ENCODE assay signal across 8 cellular contexts in genomic region chr9:2018764-2019548, GRCh38. TPM values are rescaled to one million over a fixed set of nuclear protein-coding genes. Genes with fewer than 3 reads are reported as not detected.
DNase-seq lines count a peak whose midpoint lies in the region; ATAC-seq and TF ChIP-seq lines count a peak whose summit lies in the region.

No MANE protein-coding gene starts in this region.

- peak overlapping the region; percentile 92 for H3K4me3 ChIP-seq in CD8-positive, alpha-beta memory T cell (ENCODE audit: low read length)
- peak overlapping the region in 58 of 59 donors; percentile 59 to 99 (median 90) for H3K4me3 ChIP-seq in dorsolateral prefrontal cortex
- H3K4me3 ChIP-seq in neutrophil (ENCODE audit: low read depth in 1 of 2, low read length in 1 of 2) = peak overlapping the region; percentile 90 to 97

- H3K27ac ChIP-seq in CD8-positive, alpha-beta memory T cell (ENCODE audit: low read depth, low read length) = peak overlapping the region; percentile 91
- H3K27ac ChIP-seq in dorsolateral prefrontal cortex (peak overlapping the region in 57 of 59 donors; percentile 6 to 99 (median 97)), neutrophil (peak overlapping the region; percentile 97)

- POLR2A ChIA-PET in CD8-positive, alpha-beta memory T cell (lab: Charles Lee) = interaction anchor here (4.8 kb wide), 1 partner anchor 36 kb away, joined by 44 read pairs; no protein-coding TSS in a partner anchor

- peak overlapping the region; percentile 95 to 100 (median 98) for H3K27ac Mint-ChIP-seq in CD8-positive, alpha-beta memory T cell

- peaks cover 63 to 67% (median 65%) of the 10 kb centered on the region in 3 donors for H3K4me1 Mint-ChIP-seq in CD8-positive, alpha-beta memory T cell

- DNase-seq in CD8-positive, alpha-beta memory T cell = peak in 2 of 5 donors; percentile 55 to 75
- DNase-seq in OCI-M1 (lab: John Stamatoyannopoulos, UW) (peak; percentile 46), dorsolateral prefrontal cortex (no peak), NCI-H187 (lab: John Stamatoyannopoulos, UW) (no peak), NCI-H2029 (lab: John Stamatoyannopoulos, UW) (no peak), GM13977 (ENCODE audit: low spot score) (no peak)

- H3K36me3 Mint-ChIP-seq in CD8-positive, alpha-beta memory T cell = peaks cover 0 to 27% (median 0%) of the 10 kb centered on the region in 3 donors

- H3K9me3 ChIP-seq in CD8-positive, alpha-beta memory T cell (ENCODE audit: low read length) = no peaks in the 10 kb centered on the region
- no peaks in the 10 kb centered on the region for H3K9me3 ChIP-seq in neutrophil

- ATAC-seq in GM21737 (IDR thresholded peaks at IDR 0.05; ENCODE audit: unreplicated experiment) = no peak

- no peaks in the 10 kb centered on the region for H3K27me3 ChIP-seq in CD8-positive, alpha-beta memory T cell (ENCODE audit: insufficient read depth, low read length, poor library complexity, severe bottlenecking)
- H3K27me3 ChIP-seq in dorsolateral prefrontal cortex = no peaks in the 10 kb centered on the region
- H3K27me3 ChIP-seq in neutrophil = peaks cover 2% of the 10 kb centered on the region

- peaks cover 58% of the 10 kb centered on the region for H3K4me1 ChIP-seq in CD8-positive, alpha-beta memory T cell (ENCODE audit: insufficient read depth, low read length)
- peaks cover 41 to 43% of the 10 kb centered on the region in 2 experiments for H3K4me1 ChIP-seq in neutrophil (ENCODE audit: control insufficient read depth in 1 of 2, insufficient read depth in 1 of 2, low read depth in 1 of 2, low read length in 1 of 2)

- TF ChIP-seq CTCF in dorsolateral prefrontal cortex (IDR thresholded peaks at IDR 0.05 in 54 of 56, conservative IDR thresholded peaks at IDR 0.05 in 2 of 56; ENCODE audit: low read depth in 1 of 56, partially characterized antibody in 56 of 56) = no peak
- no peak for TF ChIP-seq CTCF in neutrophil (IDR thresholded peaks at IDR 0.05)
- TF ChIP-seq CTCF in GM13977 (IDR thresholded peaks at IDR 0.05; ENCODE audit: extremely low read depth, insufficient read depth, missing control alignments) = no peak

- H3K4me3 Mint-ChIP-seq in CD8-positive, alpha-beta memory T cell = peak overlapping the region; percentile 96 to 100 (median 99)

- peaks cover 0 to 4% of the 10 kb centered on the region in 2 donors for H3K27me3 Mint-ChIP-seq in CD8-positive, alpha-beta memory T cell

- in situ Hi-C loops in GM13977 (cut with MboI; ENCODE audit: low pct_unique_long_range_greater_than_20kb, low sequenced_read_pairs, unreplicated experiment) = no loop called here

- intact Hi-C loops in dorsolateral prefrontal cortex (cut with DNase I) = loop anchor here (5.0 to 10.0 kb wide), 3 partner anchors 38 to 603 kb away; partner anchors contain the start of gene VLDLR (in 2 of the 2)

- H3K9me3 Mint-ChIP-seq in CD8-positive, alpha-beta memory T cell = peaks cover 0 to 3% (median 2%) of the 10 kb centered on the region in 5 donors

- H3K36me3 ChIP-seq in CD8-positive, alpha-beta memory T cell (ENCODE audit: insufficient read depth, low read length) = no peaks in the 10 kb centered on the region
- no peaks in the 10 kb centered on the region for H3K36me3 ChIP-seq in neutrophil

- CTCF ChIA-PET in CD8-positive, alpha-beta memory T cell (lab: Charles Lee) = no interaction called here

RNA-seq across cellular contexts. Expression of gene SMARCA2, which starts 3.8 kb away (rescaled TPM):
- 100 to 1,000 TPM; 145 to 156 TPM for total RNA-seq in CD8-positive, alpha-beta memory T cell
- polyA plus RNA-seq in CD8-positive, alpha-beta memory T cell = 56.7 TPM
- 100 to 1,000 TPM; 186 to 408 (median 285) TPM for total RNA-seq in dorsolateral prefrontal cortex
